8 cellular contexts compared by ENCODE assay signal in the genomic region with DNA sequence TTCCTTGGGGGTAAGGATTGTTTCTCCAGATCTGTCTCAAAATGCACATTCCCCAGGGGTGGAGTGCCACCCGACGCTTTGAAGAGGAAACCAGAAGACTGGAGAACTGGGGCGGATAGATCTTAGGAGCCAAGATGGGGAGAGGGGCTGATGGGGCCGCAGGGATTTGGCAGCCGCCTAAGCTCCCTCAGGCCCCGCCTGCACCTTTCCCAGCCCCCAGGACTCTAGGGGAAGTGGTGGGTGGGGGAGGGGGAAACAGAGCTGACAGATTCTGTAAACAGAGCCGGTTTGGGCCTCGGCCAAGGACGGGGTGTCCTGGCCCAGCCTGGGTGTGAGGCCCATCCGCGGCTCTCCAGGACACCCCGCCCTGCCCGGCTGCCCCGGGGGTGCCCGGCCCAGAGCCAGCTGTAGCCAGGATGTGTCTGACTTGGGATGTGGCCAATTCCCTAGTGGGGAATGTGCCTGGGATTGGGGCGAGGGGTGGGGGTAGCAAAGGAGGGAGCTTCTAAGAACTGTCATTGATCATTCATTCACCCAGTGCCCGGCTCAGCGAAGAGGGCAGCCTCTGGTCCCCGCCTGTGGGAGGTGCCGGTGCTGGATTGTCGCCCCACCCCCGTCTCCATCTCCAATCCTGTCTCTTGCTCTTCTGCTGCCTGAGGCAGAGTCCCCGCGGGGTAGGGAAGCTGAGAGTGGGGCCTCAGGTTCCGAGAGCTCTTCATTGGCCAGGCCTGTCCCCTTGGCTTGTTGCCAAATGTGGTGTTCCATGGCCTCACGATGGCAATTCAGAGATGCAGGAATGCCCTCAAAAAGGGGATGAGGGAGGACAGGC. TPM values are rescaled to one million over a fixed set of nuclear protein-coding genes. Genes with fewer than 3 reads are reported as not detected.
A peak's percentile ranks its signal among the peaks of the same experiment; 100 is the strongest.
DNase-seq lines count a peak whose midpoint lies in the region; ATAC-seq and TF ChIP-seq lines count a peak whose summit lies in the region.

No MANE protein-coding gene starts in this region.

- H3K36me3 ChIP-seq in left lung = no peaks in the 10 kb centered on the region

- TF ChIP-seq CTCF in dorsolateral prefrontal cortex (IDR thresholded peaks at IDR 0.05 in 54 of 56, conservative IDR thresholded peaks at IDR 0.05 in 2 of 56; ENCODE audit: low read depth in 1 of 56, partially characterized antibody in 56 of 56) (peak in 24 of 56 donors; percentile 4 to 51 (median 24)), left lung (IDR thresholded peaks at IDR 0.05) (no peak)

- no peaks in the 10 kb centered on the region for H3K27me3 ChIP-seq in dorsolateral prefrontal cortex
- H3K27me3 ChIP-seq in left lung = no peaks in the 10 kb centered on the region

- peaks cover 13 to 48% of the 10 kb centered on the region in 2 donors for H3K4me1 ChIP-seq in left lung

- peak; percentile 6 for ATAC-seq in HG03095 (IDR thresholded peaks at IDR 0.05; ENCODE audit: unreplicated experiment)
- ATAC-seq in left lung = peak; percentile 82

- H3K4me3 ChIP-seq in dorsolateral prefrontal cortex (peak overlapping the region; percentile 36 to 79 (median 66)), left lung (peak overlapping the region; percentile 41 to 48)

- intact Hi-C loops in dorsolateral prefrontal cortex (cut with DNase I) = loop anchor here (1.0 to 5.0 kb wide), 5 partner anchors 54 to 94 kb away; a partner anchor contains a TSS
- intact Hi-C loops in left lung (cut with DNase I) = no loop called here

- DNase-seq in SIG-M5 treated with dmso at 0.1 percent for 504 hours (lab: John Stamatoyannopoulos, UW; ENCODE audit: unreplicated experiment) (peak; percentile 51), SIG-M5 (lab: John Stamatoyannopoulos, UW) (no peak), NCI-H460 (ENCODE audit: extremely low read depth, low read depth) (peak; percentile 85), dorsolateral prefrontal cortex (peak; percentile 79 to 94 (median 88)), left lung (peak; percentile 92 to 96)
- peak; percentile 45 to 52 for DNase-seq in activated CD4-positive, alpha-beta T cell treated with anti-CD3 and anti-CD28 coated beads, Interleukin-2, amount 50 U/mL, for 48 hours
- peak; percentile 36 for DNase-seq in stimulated activated CD4-positive, alpha-beta T cell treated with anti-CD3 and anti-CD28 coated beads, Interleukin-4, amount 100 ng/mL, for 24 hours

- H3K27ac ChIP-seq in dorsolateral prefrontal cortex = peak overlapping the region; percentile 76 to 99 (median 96)
- peak overlapping the region; percentile 94 to 97 for H3K27ac ChIP-seq in left lung

- no peaks in the 10 kb centered on the region for H3K9me3 ChIP-seq in left lung

RNA-seq across cellular contexts. Expression of a gene that starts 54.8 kb away (rescaled TPM):
- total RNA-seq in NCI-H460 (2014; rRNA removed; shearing (Covaris generic)) = 50.2 and 54.7 TPM in 2 replicates
- polyA plus RNA-seq in NCI-H460 (2014; cell fraction: nucleus; rRNA removed) = 31.2 and 46.1 TPM in 2 replicates
- total RNA-seq in dorsolateral prefrontal cortex (10 to 100 TPM; 16.6 to 49.6 (median 33.7) TPM), left lung (10 to 100 TPM; 15.5 to 16.0 TPM)

RNA-seq across cellular contexts. Expression of a gene that starts 59.0 kb away (rescaled TPM):
- 7.9 and 8.9 TPM in 2 replicates for total RNA-seq in NCI-H460 (2014; rRNA removed; shearing (Covaris generic))
- polyA plus RNA-seq in NCI-H460 (2014; cell fraction: nucleus; rRNA removed) = 9.3 and 21.8 TPM in 2 replicates
- total RNA-seq in dorsolateral prefrontal cortex (100 to 1,000 TPM in 59 of 120 experiments, 10 to 100 TPM in 61; 64.6 to 141 (median 99.8) TPM), left lung (10 to 100 TPM; 36.8 to 51.1 TPM)

Comparison
In these comparisons a context has a peak if more than half of its experiments do, and no peak if none do; other contexts are left out.
1. intact Hi-C loops: an anchor here in dorsolateral prefrontal cortex (1.0 to 5.0 kb wide); none called in left lung.